ENCODE assay signal across 30 cellular contexts in the genomic region with DNA sequence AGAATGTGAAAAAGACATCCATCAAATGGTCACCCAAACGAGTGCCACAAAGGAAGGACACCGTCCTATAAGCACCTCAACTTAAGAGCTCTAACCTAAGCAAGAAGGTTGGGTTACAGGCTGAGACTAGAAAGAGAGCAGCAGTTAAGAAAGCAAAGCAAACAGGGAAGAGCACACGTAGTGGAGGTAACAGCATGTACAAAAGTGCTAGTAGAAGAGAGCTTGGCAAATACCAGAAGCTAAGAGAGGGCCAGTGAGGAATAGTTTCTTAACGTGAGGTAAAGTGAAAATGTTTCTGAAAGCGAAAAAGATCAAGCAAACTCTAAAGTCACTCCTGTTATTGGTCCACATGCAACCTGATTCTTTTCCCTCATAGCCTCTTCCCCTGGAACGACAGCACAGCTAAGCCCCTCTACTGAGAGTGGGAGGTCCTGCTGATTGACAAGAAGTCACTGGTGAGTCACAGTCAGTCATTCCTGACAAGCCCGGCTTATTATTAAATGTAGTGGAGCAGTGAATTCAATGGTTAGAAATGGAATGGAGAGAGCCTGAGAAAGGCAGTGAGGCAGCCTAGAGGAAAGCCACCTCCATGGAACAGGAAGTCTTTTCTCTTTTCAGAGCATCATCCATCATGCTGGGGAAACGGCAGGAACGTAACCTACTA.
DNase-seq lines count a peak whose midpoint lies in the region; ATAC-seq, FAIRE-seq and TF ChIP-seq lines count a peak whose summit lies in the region.
"Had no signal": no experiment of that assay in that cellular context is flagged by ENCODE, and none has a peak within 500 bp of the region (broad histone marks: within the 10 kb centered on the region; RNA-seq: fewer than 3 reads in every experiment).

No MANE protein-coding gene starts in this region.

- CTCF ChIA-PET in HEK293 (lab: Yijun Ruan, JAX) = interaction anchor here (1.4 to 1.6 kb wide), 2 partner anchors 10 to 320 kb away, joined by 4 to 8 read pairs; no protein-coding TSS in a partner anchor
- CTCF ChIA-PET in K562 (lab: Yijun Ruan, JAX; ENCODE audit: low intra/inter-chr PET ratio) = no interaction called here
- CTCF ChIA-PET in Caco-2 (lab: Charles Lee) = no interaction called here

- no peak overlapping the region for H3K4me3 Mint-ChIP-seq in Caco-2 (ENCODE audit: unreplicated experiment)
- H3K4me3 Mint-ChIP-seq: activated naive CD4-positive, alpha-beta T cell treated with anti-CD3 and anti-CD28 coated beads, Interleukin-2, amount 50 U/mL, for 24 hours; CD8-positive, alpha-beta T cell; neural crest cell had no signal

- H3K79me2 ChIP-seq in K562 (ENCODE audit: control insufficient read depth, insufficient read depth, low read length) = peaks cover 41% of the 10 kb centered on the region

- TF ChIP-seq RAD21 in K562 (CRISPR knock-in tag; conservative IDR thresholded peaks at IDR 0.05 in 1 of 2, IDR thresholded peaks at IDR 0.05 in 1 of 2) = no peak

- TF ChIP-seq POLR2A in K562 (conservative IDR thresholded peaks at IDR 0.05) = no peak

- H3K27me3 Mint-ChIP-seq in Caco-2 (ENCODE audit: insufficient read depth, unreplicated experiment) = no peaks in the 10 kb centered on the region
- H3K27me3 Mint-ChIP-seq: activated naive CD4-positive, alpha-beta T cell treated with anti-CD3 and anti-CD28 coated beads, Interleukin-2, amount 50 U/mL, for 24 hours had no signal

- BruUV-seq in K562 (replicated peaks; lab: Mats Ljungman, UMichigan) (no TSS peak), Caco-2 (replicated peaks; lab: Mats Ljungman, UMichigan) (no TSS peak)

- no peak overlapping the region for H2AFZ ChIP-seq in K562 (ENCODE audit: low read depth, low read length)

- H3K4me1 Mint-ChIP-seq in Caco-2 (ENCODE audit: low read depth, unreplicated experiment) = peaks cover 18% of the 10 kb centered on the region
- H3K4me1 Mint-ChIP-seq: activated naive CD4-positive, alpha-beta T cell treated with anti-CD3 and anti-CD28 coated beads, Interleukin-2, amount 50 U/mL, for 24 hours had no signal

- H3K27me3 ChIP-seq in K562 (ENCODE audit: control insufficient read depth in 2 of 2, insufficient read depth in 2 of 2, low read length in 2 of 2) (no peaks in the 10 kb centered on the region), Caco-2 (replicated peaks; ENCODE audit: control insufficient read depth, insufficient read depth, low read length) (no peaks in the 10 kb centered on the region), dorsolateral prefrontal cortex (peaks cover 0 to 20% (median 0%) of the 10 kb centered on the region in 45 donors)
- H3K27me3 ChIP-seq: colonic mucosa, SJSA1, stomach, uterus had no signal

- H3K4me3 ChIP-seq in HEK293 (ENCODE audit: low read depth, low read length) (no peak overlapping the region), K562 (no peak overlapping the region), Caco-2 (ENCODE audit: low read depth, low read length) (no peak overlapping the region), dorsolateral prefrontal cortex (no peak overlapping the region)
- H3K4me3 ChIP-seq: colonic mucosa, SJSA1, stomach, uterus had no signal

- no peak for TF ChIP-seq CTCF in HEK293 (tag by site-specific recombination; IDR thresholded peaks at IDR 0.05)
- no peak for TF ChIP-seq CTCF in K562 (IDR thresholded peaks at IDR 0.05 in 2 of 3, conservative IDR thresholded peaks at IDR 0.05 in 1 of 3; ENCODE audit: insufficient read depth in 2 of 3, low read depth in 1 of 3, low read length in 3 of 3)
- TF ChIP-seq CTCF in Caco-2 (IDR thresholded peaks at IDR 0.05; ENCODE audit: insufficient read depth in 1 of 2, low read depth in 1 of 2, low read length in 1 of 2, severe bottlenecking in 1 of 2, unreplicated experiment in 1 of 2) = no peak
- no peak for TF ChIP-seq CTCF in dorsolateral prefrontal cortex (IDR thresholded peaks at IDR 0.05 in 54 of 56, conservative IDR thresholded peaks at IDR 0.05 in 2 of 56; ENCODE audit: low read depth in 1 of 56, partially characterized antibody in 56 of 56)

- WGBS in K562 (ENCODE audit: insufficient coverage, low coverage, missing lambda C conversion rate) = 52% methylated on average over 8 of the region's 9 CpGs

- no peaks in the 10 kb centered on the region for H4K20me1 ChIP-seq in K562 (replicated peaks; ENCODE audit: control insufficient read depth, insufficient read depth, low read length)

- in situ Hi-C loops in K562 (cut with MboI) = no loop called here

- no peaks in the 10 kb centered on the region for H3K36me3 ChIP-seq in HEK293 (ENCODE audit: control insufficient read depth in 2 of 2, insufficient read depth in 1 of 2, low read length in 2 of 2)
- no peaks in the 10 kb centered on the region; the same call in 2 of the 3 replicates for H3K36me3 ChIP-seq in K562 (ENCODE audit: control insufficient read depth, insufficient read depth, low read length)
- no peaks in the 10 kb centered on the region for H3K36me3 ChIP-seq in Caco-2 (ENCODE audit: control insufficient read depth, insufficient read depth, low read length)
- H3K36me3 ChIP-seq: BE2C, colonic mucosa, SJSA1, stomach, uterus, WERI-Rb-1 had no signal

- ATAC-seq in K562 (peak; percentile 13; the same call in 2 of the 3 replicates), GM19463 (IDR thresholded peaks at IDR 0.05; ENCODE audit: unreplicated experiment) (no peak)
- ATAC-seq: CD8-positive, alpha-beta T cell; right cardiac atrium had no signal

- FAIRE-seq in K562 (lab: Jason Lieb, UNC) = peak; percentile 55

- no peaks in the 10 kb centered on the region for H3K4me1 ChIP-seq in HEK293 (ENCODE audit: control insufficient read depth, insufficient read depth, low read length)
- peaks cover 0 to 7% of the 10 kb centered on the region in 2 experiments; a peak in 3 of 5 replicates for H3K4me1 ChIP-seq in K562 (replicated peaks in 1 of 2; ENCODE audit: control insufficient read depth in 2 of 2, insufficient read depth in 2 of 2, low read length in 2 of 2)
- no peaks in the 10 kb centered on the region; the same call in 1 of the 2 replicates for H3K4me1 ChIP-seq in Caco-2
- H3K4me1 ChIP-seq: BE2C, colonic mucosa, uterus had no signal

- no peaks in the 10 kb centered on the region for H3K9me3 Mint-ChIP-seq in Caco-2 (ENCODE audit: unreplicated experiment)
- H3K9me3 Mint-ChIP-seq: activated naive CD4-positive, alpha-beta T cell treated with anti-CD3 and anti-CD28 coated beads, Interleukin-2, amount 50 U/mL, for 24 hours; CD8-positive, alpha-beta T cell; neural crest cell had no signal

- POLR2A ChIA-PET in HEK293 (lab: Yijun Ruan, JAX) (no interaction called here), K562 (lab: Yijun Ruan, JAX) (interaction anchor here (0.8 kb wide), 1 partner anchor 20 kb away, joined by 4 read pairs; no protein-coding TSS in a partner anchor), Caco-2 (lab: Charles Lee) (no interaction called here)

- H3K9me3 ChIP-seq in HEK293 (ENCODE audit: control insufficient read depth, insufficient read depth, low read depth, low read length) (no peaks in the 10 kb centered on the region), K562 (replicated peaks; ENCODE audit: control insufficient read depth, insufficient read depth, low read depth, low read length) (no peaks in the 10 kb centered on the region), Caco-2 (peaks cover 3% of the 10 kb centered on the region; the same call in 1 of the 2 replicates)
- H3K9me3 ChIP-seq: BE2C, colonic mucosa, SJSA1, stomach, uterus had no signal

- no peak overlapping the region for H3K27ac ChIP-seq in HEK293 (ENCODE audit: extremely low read depth, low read depth, low read length)
- H3K27ac ChIP-seq in K562 (ENCODE audit: extremely low read depth, low read depth, low read length) = no peak overlapping the region
- no peak overlapping the region for H3K27ac ChIP-seq in dorsolateral prefrontal cortex
- H3K27ac ChIP-seq: colonic mucosa, SJSA1, stomach, uterus, WERI-Rb-1 had no signal

- intact Hi-C loops in K562 (cut with micrococcal nuclease) (no loop called here), Caco-2 (cut with micrococcal nuclease; ENCODE audit: unreplicated experiment) (no loop called here), dorsolateral prefrontal cortex (cut with DNase I) (no loop called here)

- no peaks in the 10 kb centered on the region for H3K36me3 Mint-ChIP-seq in Caco-2 (ENCODE audit: insufficient read depth, unreplicated experiment)
- H3K36me3 Mint-ChIP-seq: activated naive CD4-positive, alpha-beta T cell treated with anti-CD3 and anti-CD28 coated beads, Interleukin-2, amount 50 U/mL, for 24 hours; CD8-positive, alpha-beta T cell had no signal

- DNase-seq in K562 (ENCODE audit: extremely low read depth in 1 of 4, low spot score in 3 of 4) (peak in 1 of 4 experiments; percentile 23), left kidney (ENCODE audit: low read depth, low spot score) (peak; percentile 38), renal cortical epithelial cell (ENCODE audit: low read depth) (peak; percentile 75), Caco-2 (no peak), dorsolateral prefrontal cortex (no peak)
- DNase-seq: activated CD4-positive, alpha-beta T cell treated with anti-CD3 and anti-CD28 coated beads for 48 hours; BE2C; CD8-positive, alpha-beta T cell; colonic mucosa; DMS 273 treated with DMSO at 0.1 percent for 48 hours; effector memory CD4-positive, alpha-beta T cell; EL; H7; head of caudate nucleus; Kasumi-1; NCI-H1417 treated with DMSO at 0.1 percent for 48 hours; NCI-H774; posterior cingulate gyrus; right cardiac atrium; RPMI8226; stimulated activated CD4-positive, alpha-beta T cell treated with anti-CD3 and anti-CD28 coated beads, Interleukin-4, amount 100 ng/mL, for 1 hour; stomach; T1000; uterus; WERI-Rb-1 had no signal

- no peak overlapping the region for H3K9ac ChIP-seq in K562 (ENCODE audit: insufficient read depth in 1 of 2, low read depth in 2 of 2, low read length in 2 of 2)

- H3K27ac Mint-ChIP-seq in Caco-2 (ENCODE audit: unreplicated experiment) = no peak overlapping the region
- H3K27ac Mint-ChIP-seq: activated naive CD4-positive, alpha-beta T cell treated with anti-CD3 and anti-CD28 coated beads, Interleukin-2, amount 50 U/mL, for 24 hours; CD8-positive, alpha-beta T cell had no signal

- no peak overlapping the region; the same call in 1 of the 2 replicates for H3K4me2 ChIP-seq in K562 (ENCODE audit: insufficient read depth, low read length)

- H3K9me1 ChIP-seq in K562 (ENCODE audit: control insufficient read depth, insufficient read depth, low read length) = no peaks in the 10 kb centered on the region

- TF ChIP-seq EP300 in K562 (IDR thresholded peaks at IDR 0.05; ENCODE audit: low read length) = no peak

TF ChIP-seq in K562, 482 proteins besides CTCF, POLR2A, EP300 and RAD21 (continues in another document):
- TF ChIP-seq ZNF511 (CRISPR knock-in tag; IDR thresholded peaks at IDR 0.05) = no peak

Comparison
In these comparisons a context has a peak if more than half of its experiments do, and no peak if none do; other contexts are left out.
1. DNase-seq: peak in left kidney (single experiment) and renal cortical epithelial cell (single experiment); none in Caco-2 (0 of 2) and dorsolateral prefrontal cortex (0 of 10).